ENCODE assay signal across 21 cellular contexts in the genomic region with DNA sequence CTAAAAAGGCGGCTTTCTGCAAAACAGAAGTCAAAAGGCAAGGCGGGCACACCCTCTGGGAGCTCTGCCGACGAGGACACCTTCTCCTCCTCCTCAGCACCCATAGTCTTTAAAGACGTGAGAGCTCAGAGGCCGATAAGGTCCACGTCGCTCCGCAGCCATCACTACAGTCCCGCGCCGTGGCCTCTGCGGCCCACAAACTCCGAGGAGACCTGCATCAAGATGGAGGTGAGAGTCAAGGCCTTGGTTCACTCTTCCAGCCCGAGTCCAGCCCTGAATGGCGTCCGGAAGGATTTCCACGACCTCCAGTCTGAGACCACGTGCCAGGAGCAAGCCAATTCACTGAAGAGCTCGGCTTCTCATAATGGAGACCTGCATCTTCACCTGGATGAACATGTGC.
"Had no signal": no experiment of that assay in that cellular context is flagged by ENCODE, and none has a peak within 500 bp of the region (broad histone marks: within the 10 kb centered on the region; RNA-seq: fewer than 3 reads in every experiment).

No MANE protein-coding gene starts in this region.

- H3K9me3 ChIP-seq: SJCRH30 had no signal

- H3K36me3 ChIP-seq: SJCRH30 had no signal

- FAIRE-seq: HepG2 had no signal

- H3K4me3 ChIP-seq: SJCRH30 had no signal

- H3K4me1 ChIP-seq: SJCRH30 had no signal

- DNase-seq: KBM-7, MV-4-11, NCI-H1048, NCI-H1105, NCI-H1417 treated with DMSO at 0.1 percent for 48 hours, NCI-H146, NCI-H187, NCI-H2029, NCI-H2081 treated with DMSO at 0.1 percent for 48 hours, NCI-H2171, NCI-H226, NCI-H446, NCI-H510A, NCI-H524 treated with DMSO at 0.1 percent for 48 hours, NCI-H69, NCI-H774, SHP77 treated with DMSO at 0.1 percent for 48 hours, SJCRH30 had no signal

- H3K27me3 ChIP-seq: SJCRH30 had no signal

- H3K27ac ChIP-seq: RWPE1, SJCRH30 had no signal

- ATAC-seq: HepG2, SK-N-SH treated with all-trans-retinoic acid at 6 μM for 48 hours had no signal
